1 cellular context compared by ENCODE assay signal in genomic region chr2:33153008-33153407, GRCh38.
TF ChIP-seq lines count a peak whose summit lies in the region.

No MANE protein-coding gene starts in this region.

TF ChIP-seq in SK-N-SH treated with all-trans-retinoic acid at 6 μM for 48 hours, 23 proteins besides CTCF, POLR2A, EP300 and RAD21 (continued from another document):
- TF ChIP-seq PATZ1 (CRISPR knock-in tag; IDR thresholded peaks at IDR 0.05; ENCODE audit: borderline replicate concordance) (no peak), BACH2 (CRISPR knock-in tag; IDR thresholded peaks at IDR 0.05; ENCODE audit: borderline replicate concordance) (no peak)
TF ChIP-seq in SK-N-SH treated with all-trans-retinoic acid at 6 μM for 48 hours: peak in this region for 0.
